ENCODE assay signal across 10 cellular contexts in genomic region chr1:169361281-169361680, GRCh38.
"Had no signal": no experiment of that assay in that cellular context is flagged by ENCODE, and none has a peak within 500 bp of the region (broad histone marks: within the 10 kb centered on the region; RNA-seq: fewer than 3 reads in every experiment).

No MANE protein-coding gene starts in this region.

- H3K27ac Mint-ChIP-seq: activated CD4-positive, alpha-beta memory T cell treated with anti-CD3 and anti-CD28 coated beads for 36 hours; activated T-helper 1 cell treated with anti-CD3 and anti-CD28 coated beads, Interleukin-12 subunit alpha, Interleukin-12 subunit beta, Interleukin-2, Interleukin-4 antibody, amounts not matched to agents 30 ng/mL and 10 ng/mL and 1 ng/mL, durations not matched to agents 14 hours and 24 hours and 36 hours; naive thymus-derived CD4-positive, alpha-beta T cell; stimulated activated naive B cell treated with anti-CD40 and anti-IgM and Interleukin-4, amounts not matched to agents 10 μg/mL and 1 μg/mL and 100 μg/mL, for 72 hours had no signal

- H3K27me3 Mint-ChIP-seq: activated CD4-positive, alpha-beta memory T cell treated with anti-CD3 and anti-CD28 coated beads for 36 hours; naive thymus-derived CD4-positive, alpha-beta T cell; stimulated activated naive B cell treated with anti-CD40 and anti-IgM and Interleukin-4, amounts not matched to agents 10 μg/mL and 1 μg/mL and 100 μg/mL, for 72 hours had no signal

- H3K9me3 Mint-ChIP-seq: activated CD4-positive, alpha-beta memory T cell treated with anti-CD3 and anti-CD28 coated beads for 36 hours had no signal

- H3K4me3 Mint-ChIP-seq: activated CD4-positive, alpha-beta memory T cell treated with anti-CD3 and anti-CD28 coated beads for 36 hours; activated T-helper 1 cell treated with anti-CD3 and anti-CD28 coated beads, Interleukin-12 subunit alpha, Interleukin-12 subunit beta, Interleukin-2, Interleukin-4 antibody, amounts not matched to agents 30 ng/mL and 10 ng/mL and 1 ng/mL, durations not matched to agents 14 hours and 24 hours and 36 hours; naive thymus-derived CD4-positive, alpha-beta T cell; stimulated activated naive B cell treated with anti-CD40 and anti-IgM and Interleukin-4, amounts not matched to agents 10 μg/mL and 1 μg/mL and 100 μg/mL, for 72 hours had no signal

- H3K27ac ChIP-seq: esophagus squamous epithelium, lower lobe of right lung, transverse colon had no signal

- H3K4me3 ChIP-seq: esophagus squamous epithelium, lower lobe of right lung, transverse colon had no signal

- H3K36me3 ChIP-seq: esophagus squamous epithelium, lower lobe of right lung, transverse colon had no signal

- H3K9me3 ChIP-seq: esophagus squamous epithelium, lower lobe of right lung, transverse colon had no signal

- H3K36me3 Mint-ChIP-seq: stimulated activated naive B cell treated with anti-CD40 and anti-IgM and Interleukin-4, amounts not matched to agents 10 μg/mL and 1 μg/mL and 100 μg/mL, for 72 hours had no signal

- DNase-seq: activated naive CD4-positive, alpha-beta T cell; esophagus squamous epithelium; lower lobe of right lung; naive thymus-derived CD4-positive, alpha-beta T cell; right cardiac atrium; stimulated activated naive B cell treated with anti-CD40 and anti-IgM and Interleukin-4, amounts not matched to agents 10 μg/mL and 1 μg/mL and 100 μg/mL, for 72 hours; T-helper 9 cell; transverse colon had no signal

- H3K27me3 ChIP-seq: esophagus squamous epithelium, transverse colon had no signal

- ATAC-seq: lower lobe of right lung; naive thymus-derived CD4-positive, alpha-beta T cell; right cardiac atrium; stimulated activated naive B cell treated with anti-CD40 and anti-IgM and Interleukin-4, amounts not matched to agents 10 μg/mL and 1 μg/mL and 100 μg/mL, for 72 hours had no signal

- H3K4me1 ChIP-seq: lower lobe of right lung had no signal
